ENCODE assay signal across 8 cellular contexts in the genomic region with DNA sequence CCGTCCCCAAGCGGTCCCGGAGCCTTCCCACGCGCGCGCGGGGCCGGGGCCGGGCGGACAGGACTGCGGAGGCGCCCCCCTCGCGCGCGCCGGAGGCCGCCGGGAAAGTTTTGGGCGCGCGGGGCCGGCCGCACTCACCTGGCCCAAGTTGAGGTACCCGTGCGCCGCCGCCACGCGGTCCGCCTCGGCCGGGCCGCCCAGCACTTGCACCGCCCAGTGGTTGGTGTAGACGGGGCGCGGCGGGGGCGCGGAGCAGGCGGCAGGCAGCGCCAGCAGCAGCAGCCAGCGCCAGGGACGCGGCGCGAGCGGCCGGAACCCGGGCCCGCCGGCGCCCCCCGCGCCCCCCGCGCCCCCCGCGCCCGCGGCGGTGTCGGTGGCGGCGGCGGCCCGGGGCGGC. TPM values are rescaled to one million over a fixed set of nuclear protein-coding genes. Genes with fewer than 3 reads are reported as not detected.
DNase-seq lines count a peak whose midpoint lies in the region; ATAC-seq and TF ChIP-seq lines count a peak whose summit lies in the region.

No MANE protein-coding gene starts in this region.

- no peaks in the 10 kb centered on the region for H3K9me3 ChIP-seq in RWPE2 (ENCODE audit: severe bottlenecking)
- no peaks in the 10 kb centered on the region for H3K9me3 ChIP-seq in tibial artery

- H3K27me3 ChIP-seq in RWPE2 (ENCODE audit: insufficient read depth, poor library complexity, severe bottlenecking) (peaks cover 8% of the 10 kb centered on the region), tibial artery (peaks cover 0 to 39% of the 10 kb centered on the region in 2 donors)

- peak; percentile 36 for DNase-seq in activated T-cell treated with anti-CD3 and anti-CD28 coated beads for 48 hours (ENCODE audit: low read depth)
- no peak for DNase-seq in activated T-cell treated with anti-CD3 and anti-CD28 coated beads, Interleukin-2, amount 50 U/mL, for 1 hour
- DNase-seq in RWPE2 (ENCODE audit: low spot score), result no peak
- DNase-seq in left cardiac atrium, result no peak
- DNase-seq in tibial artery, result no peak
- DNase-seq in C1 segment of cervical spinal cord (lab: John Stamatoyannopoulos, UW), result no peak

- ATAC-seq in RWPE2 (ENCODE audit: low read depth) (peak; percentile 65), left cardiac atrium (peak; percentile 36 to 41), HG03095 (IDR thresholded peaks at IDR 0.05; ENCODE audit: unreplicated experiment) (no peak), HG03439 (IDR thresholded peaks at IDR 0.05; ENCODE audit: unreplicated experiment) (no peak)

- H3K4me1 ChIP-seq in RWPE2 (ENCODE audit: insufficient read depth, poor library complexity, severe bottlenecking), result peaks cover 2% of the 10 kb centered on the region
- H3K4me1 ChIP-seq in tibial artery, result peaks cover 0 to 12% (median 2%) of the 10 kb centered on the region in 4 donors

- H3K4me3 ChIP-seq in RWPE2 (ENCODE audit: severe bottlenecking) (peak overlapping the region; percentile 55), tibial artery (peak overlapping the region; percentile 16 to 26)

- TF ChIP-seq CTCF in RWPE2 (IDR thresholded peaks at IDR 0.05; ENCODE audit: poor library complexity, severe bottlenecking), result no peak
- TF ChIP-seq CTCF in tibial artery (IDR thresholded peaks at IDR 0.05), result no peak

- H3K27ac ChIP-seq in RWPE2 (ENCODE audit: poor library complexity, severe bottlenecking), result no peak overlapping the region
- no peak overlapping the region for H3K27ac ChIP-seq in tibial artery

- no peaks in the 10 kb centered on the region for H3K36me3 ChIP-seq in RWPE2 (ENCODE audit: low read depth)
- no peaks in the 10 kb centered on the region for H3K36me3 ChIP-seq in tibial artery

- intact Hi-C loops in left cardiac atrium (cut with DNase I) (loop anchor here in 1 of 2 donors (10.0 kb wide), 1 partner anchor 114 kb away; no protein-coding TSS in a partner anchor), tibial artery (cut with DNase I; ENCODE audit: low total_unique reads) (no loop called here)

RNA-seq across cellular contexts. Expression of a gene that starts 0.3 kb away (rescaled TPM):
- total RNA-seq in left cardiac atrium, result 10 to 100 TPM; 14.5 to 20.2 TPM

Comparison
In these comparisons a context has a peak if more than half of its experiments do, and no peak if none do; other contexts are left out.
1. ATAC-seq: peak in RWPE2 (single experiment) and left cardiac atrium (2 of 2); none in HG03095 (single experiment) and HG03439 (single experiment).